ENCODE assay signal across 31 cellular contexts in the genomic region with DNA sequence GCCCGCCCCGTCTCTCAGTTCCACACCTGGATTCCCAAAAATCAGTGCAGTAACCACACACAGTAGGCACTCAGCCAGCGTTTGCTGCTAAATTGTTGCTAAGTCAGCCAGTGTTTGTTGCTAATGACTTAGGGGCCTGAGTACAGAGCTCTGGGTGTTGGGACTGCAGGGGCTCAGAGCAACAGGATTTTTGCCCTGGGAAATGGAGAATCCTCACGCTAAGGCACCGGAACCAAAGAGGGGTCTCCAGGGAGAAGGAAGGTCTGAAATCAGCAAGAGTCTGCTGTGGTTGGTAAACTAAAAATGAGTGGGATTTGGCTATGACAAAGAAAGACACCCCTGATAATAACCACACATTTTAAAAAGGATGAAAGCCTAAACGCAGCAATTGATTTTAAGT. TPM values are rescaled to one million over a fixed set of nuclear protein-coding genes. Genes with fewer than 3 reads are reported as not detected.
"Had no signal": no experiment of that assay in that cellular context is flagged by ENCODE, and none has a peak within 500 bp of the region (broad histone marks: within the 10 kb centered on the region; RNA-seq: fewer than 3 reads in every experiment).

No MANE protein-coding gene starts in this region.

- FAIRE-seq: colon, endothelial cell of umbilical vein, islet of Langerhans, keratinocyte had no signal

- DNase-seq: dermis blood vessel endothelial cell; dorsolateral prefrontal cortex; effector CD4-positive, alpha-beta T cell; effector memory CD4-positive, alpha-beta T cell; gastrocnemius medialis; glutamatergic neuron; head of caudate nucleus; heart right ventricle; hippocampal formation; left cardiac atrium; left lung; left ventricle myocardium superior; lower lobe of right lung; mesenchymal stem cell; mucosa of descending colon; naive B cell had no signal

- H3K4me1 ChIP-seq: esophagus muscularis mucosa, foreskin keratinocyte, gastrocnemius medialis, left lung, lower lobe of right lung had no signal

- H3K36me3 ChIP-seq: esophagus muscularis mucosa, gastrocnemius medialis, heart right ventricle, left lung, lower lobe of right lung had no signal

- ATAC-seq: gastrocnemius medialis, left cardiac atrium, left lung, left ventricle myocardium superior, lower lobe of right lung had no signal

- H3K4me3 ChIP-seq: coronary artery, dorsolateral prefrontal cortex, esophagus muscularis mucosa, gastrocnemius medialis, heart right ventricle, left lung, lower lobe of right lung, mucosa of descending colon had no signal

- H3K9me3 ChIP-seq: esophagus muscularis mucosa, gastrocnemius medialis, heart right ventricle, left lung, lower lobe of right lung, mucosa of descending colon had no signal

- H3K27ac ChIP-seq: coronary artery, dorsolateral prefrontal cortex, esophagus muscularis mucosa, foreskin keratinocyte, gastrocnemius medialis, heart right ventricle, left lung, lower lobe of right lung had no signal

RNA-seq across cellular contexts. Expression of gene ALX4, which starts 22.7 kb away (rescaled TPM):
- total RNA-seq: dermis blood vessel endothelial cell, endothelial cell of umbilical vein, epithelial cell of proximal tubule, fibroblast of lung, fibroblast of villous mesenchyme, foreskin keratinocyte, glomerular endothelial cell, kidney epithelial cell, left lung, lower lobe of right lung, lung microvascular endothelial cell, mesenteric fat pad, mucosa of descending colon, myocyte had no signal
- polyA plus RNA-seq: endothelial cell of umbilical vein, fibroblast of lung, foreskin keratinocyte, keratinocyte had no signal
